In genomic region chr1:40178200-40178599, GRCh38 we compare ENCODE assay signal across 16 cellular contexts. TPM values are rescaled to one million over a fixed set of nuclear protein-coding genes. Genes with fewer than 3 reads are reported as not detected.
DNase-seq lines count a peak whose midpoint lies in the region; ATAC-seq and TF ChIP-seq lines count a peak whose summit lies in the region.
"Had no signal": no experiment of that assay in that cellular context is flagged by ENCODE, and none has a peak within 500 bp of the region (broad histone marks: within the 10 kb centered on the region; RNA-seq: fewer than 3 reads in every experiment).

No MANE protein-coding gene starts in this region.

- H3K4me3 Mint-ChIP-seq in activated CD4-positive, alpha-beta T cell treated with anti-CD3 and anti-CD28 coated beads for 36 hours = no peak overlapping the region
- H3K4me3 Mint-ChIP-seq in activated CD4-positive, alpha-beta T cell treated with anti-CD3 and anti-CD28 coated beads, Interleukin-2, amount 10 ng/mL, durations not matched to agents 7 days and 5 days = no peak overlapping the region
- peak overlapping the region; percentile 17 for H3K4me3 Mint-ChIP-seq in natural killer cell
- no peak overlapping the region for H3K4me3 Mint-ChIP-seq in natural killer cell treated with Interleukin-12 subunit alpha and Interleukin-12 subunit beta and Interleukin-15 and Interleukin-18, amount 100 ng/mL, for 72 hours
- H3K4me3 Mint-ChIP-seq in activated T-helper 1 cell treated with anti-CD3 and anti-CD28 coated beads, Interleukin-12 subunit alpha, Interleukin-12 subunit beta, Interleukin-2, Interleukin-4 antibody, amounts not matched to agents 30 ng/mL and 10 ng/mL and 1 ng/mL, durations not matched to agents 14 hours and 24 hours and 36 hours = no peak overlapping the region
- H3K4me3 Mint-ChIP-seq: H9 had no signal

- POLR2A ChIA-PET in activated CD4-positive, alpha-beta T cell treated with anti-CD3 and anti-CD28 coated beads for 36 hours (lab: Charles Lee) = interaction anchor here (0.5 to 0.6 kb wide), 2 partner anchors 9 to 86 kb away, joined by 3 to 7 read pairs; no protein-coding TSS in a partner anchor
- POLR2A ChIA-PET in activated CD4-positive, alpha-beta T cell treated with anti-CD3 and anti-CD28 coated beads, Interleukin-2, amount 10 ng/mL, durations not matched to agents 7 days and 5 days (lab: Charles Lee) = no interaction called here

- peaks cover 66% of the 10 kb centered on the region for H3K4me1 Mint-ChIP-seq in activated CD4-positive, alpha-beta T cell treated with anti-CD3 and anti-CD28 coated beads for 36 hours
- H3K4me1 Mint-ChIP-seq in activated CD4-positive, alpha-beta T cell treated with anti-CD3 and anti-CD28 coated beads, Interleukin-2, amount 10 ng/mL, durations not matched to agents 7 days and 5 days = peaks cover 47% of the 10 kb centered on the region
- H3K4me1 Mint-ChIP-seq in natural killer cell = peaks cover 43 to 58% of the 10 kb centered on the region in 2 donors
- peaks cover 44 to 47% of the 10 kb centered on the region in 2 donors for H3K4me1 Mint-ChIP-seq in natural killer cell treated with Interleukin-12 subunit alpha and Interleukin-12 subunit beta and Interleukin-15 and Interleukin-18, amount 100 ng/mL, for 72 hours (ENCODE audit: low read depth in 2 of 2)
- H3K4me1 Mint-ChIP-seq in activated T-helper 1 cell treated with anti-CD3 and anti-CD28 coated beads, Interleukin-12 subunit alpha, Interleukin-12 subunit beta, Interleukin-2, Interleukin-4 antibody, amounts not matched to agents 30 ng/mL and 10 ng/mL and 1 ng/mL, durations not matched to agents 14 hours and 24 hours and 36 hours (ENCODE audit: low read depth) = peaks cover 38% of the 10 kb centered on the region

- peaks cover 19% of the 10 kb centered on the region for H3K36me3 Mint-ChIP-seq in activated CD4-positive, alpha-beta T cell treated with anti-CD3 and anti-CD28 coated beads for 36 hours (ENCODE audit: low read depth)
- peaks cover 10% of the 10 kb centered on the region for H3K36me3 Mint-ChIP-seq in activated CD4-positive, alpha-beta T cell treated with anti-CD3 and anti-CD28 coated beads, Interleukin-2, amount 10 ng/mL, durations not matched to agents 7 days and 5 days (ENCODE audit: low read depth)
- no peaks in the 10 kb centered on the region for H3K36me3 Mint-ChIP-seq in natural killer cell
- no peaks in the 10 kb centered on the region for H3K36me3 Mint-ChIP-seq in natural killer cell treated with Interleukin-12 subunit alpha and Interleukin-12 subunit beta and Interleukin-15 and Interleukin-18, amount 100 ng/mL, for 72 hours
- peaks cover 15% of the 10 kb centered on the region for H3K36me3 Mint-ChIP-seq in activated T-helper 1 cell treated with anti-CD3 and anti-CD28 coated beads, Interleukin-12 subunit alpha, Interleukin-12 subunit beta, Interleukin-2, Interleukin-4 antibody, amounts not matched to agents 30 ng/mL and 10 ng/mL and 1 ng/mL, durations not matched to agents 14 hours and 24 hours and 36 hours (ENCODE audit: low read depth)

- no peaks in the 10 kb centered on the region for H3K27me3 Mint-ChIP-seq in activated CD4-positive, alpha-beta T cell treated with anti-CD3 and anti-CD28 coated beads for 36 hours
- no peaks in the 10 kb centered on the region for H3K27me3 Mint-ChIP-seq in activated CD4-positive, alpha-beta T cell treated with anti-CD3 and anti-CD28 coated beads, Interleukin-2, amount 10 ng/mL, durations not matched to agents 7 days and 5 days
- H3K27me3 Mint-ChIP-seq in natural killer cell (ENCODE audit: low read depth in 2 of 2) = no peaks in the 10 kb centered on the region
- no peaks in the 10 kb centered on the region for H3K27me3 Mint-ChIP-seq in natural killer cell treated with Interleukin-12 subunit alpha and Interleukin-12 subunit beta and Interleukin-15 and Interleukin-18, amount 100 ng/mL, for 72 hours
- H3K27me3 Mint-ChIP-seq in activated T-helper 1 cell treated with anti-CD3 and anti-CD28 coated beads, Interleukin-12 subunit alpha, Interleukin-12 subunit beta, Interleukin-2, Interleukin-4 antibody, amounts not matched to agents 30 ng/mL and 10 ng/mL and 1 ng/mL, durations not matched to agents 14 hours and 24 hours and 36 hours (ENCODE audit: insufficient read depth) = no peaks in the 10 kb centered on the region
- H3K27me3 Mint-ChIP-seq: CD4-positive, alpha-beta memory T cell had no signal

- CTCF ChIA-PET in activated CD4-positive, alpha-beta T cell treated with anti-CD3 and anti-CD28 coated beads for 36 hours (lab: Charles Lee) = interaction anchor here (0.8 kb wide), 1 partner anchor 9 kb away, joined by 3 read pairs; no protein-coding TSS in a partner anchor
- CTCF ChIA-PET in activated CD4-positive, alpha-beta T cell treated with anti-CD3 and anti-CD28 coated beads, Interleukin-2, amount 10 ng/mL, durations not matched to agents 7 days and 5 days (lab: Charles Lee) = interaction anchor here (0.6 to 1.6 kb wide), 4 partner anchors 10 to 104 kb away, joined by 3 to 6 read pairs (median 4); no protein-coding TSS in a partner anchor

- H3K9me3 Mint-ChIP-seq in activated CD4-positive, alpha-beta T cell treated with anti-CD3 and anti-CD28 coated beads for 36 hours (ENCODE audit: low read depth) = no peaks in the 10 kb centered on the region
- no peaks in the 10 kb centered on the region for H3K9me3 Mint-ChIP-seq in activated CD4-positive, alpha-beta T cell treated with anti-CD3 and anti-CD28 coated beads, Interleukin-2, amount 10 ng/mL, durations not matched to agents 7 days and 5 days
- H3K9me3 Mint-ChIP-seq in natural killer cell = no peaks in the 10 kb centered on the region
- H3K9me3 Mint-ChIP-seq in natural killer cell treated with Interleukin-12 subunit alpha and Interleukin-12 subunit beta and Interleukin-15 and Interleukin-18, amount 100 ng/mL, for 72 hours = no peaks in the 10 kb centered on the region
- no peaks in the 10 kb centered on the region for H3K9me3 Mint-ChIP-seq in activated T-helper 1 cell treated with anti-CD3 and anti-CD28 coated beads, Interleukin-12 subunit alpha, Interleukin-12 subunit beta, Interleukin-2, Interleukin-4 antibody, amounts not matched to agents 30 ng/mL and 10 ng/mL and 1 ng/mL, durations not matched to agents 14 hours and 24 hours and 36 hours
- H3K9me3 Mint-ChIP-seq: H9 had no signal

- H3K27ac Mint-ChIP-seq in activated CD4-positive, alpha-beta T cell treated with anti-CD3 and anti-CD28 coated beads for 36 hours = peak overlapping the region; percentile 3
- H3K27ac Mint-ChIP-seq in activated CD4-positive, alpha-beta T cell treated with anti-CD3 and anti-CD28 coated beads, Interleukin-2, amount 10 ng/mL, durations not matched to agents 7 days and 5 days = no peak overlapping the region
- peak overlapping the region; percentile 1 to 64 for H3K27ac Mint-ChIP-seq in natural killer cell
- H3K27ac Mint-ChIP-seq in natural killer cell treated with Interleukin-12 subunit alpha and Interleukin-12 subunit beta and Interleukin-15 and Interleukin-18, amount 100 ng/mL, for 72 hours = no peak overlapping the region
- peak overlapping the region; percentile 47 for H3K27ac Mint-ChIP-seq in activated T-helper 1 cell treated with anti-CD3 and anti-CD28 coated beads, Interleukin-12 subunit alpha, Interleukin-12 subunit beta, Interleukin-2, Interleukin-4 antibody, amounts not matched to agents 30 ng/mL and 10 ng/mL and 1 ng/mL, durations not matched to agents 14 hours and 24 hours and 36 hours
- H3K27ac Mint-ChIP-seq: H9 had no signal

- no peak for DNase-seq in activated CD4-positive, alpha-beta T cell treated with anti-CD3 and anti-CD28 coated beads for 36 hours
- no peak for DNase-seq in activated CD4-positive, alpha-beta T cell treated with anti-CD3 and anti-CD28 coated beads, Interleukin-2, amount 10 ng/mL, durations not matched to agents 7 days and 5 days
- DNase-seq in natural killer cell (no peak), posterior vena cava (ENCODE audit: low spot score) (no peak), DMS79 treated with DMSO at 0.1 percent for 48 hours (lab: John Stamatoyannopoulos, UW) (no peak)
- DNase-seq in natural killer cell treated with Interleukin-12 subunit alpha and Interleukin-12 subunit beta and Interleukin-15 and Interleukin-18, amount 100 ng/mL, for 72 hours (ENCODE audit: low spot score) = no peak
- no peak for DNase-seq in activated T-helper 1 cell treated with anti-CD3 and anti-CD28 coated beads, Interleukin-12 subunit alpha, Interleukin-12 subunit beta, Interleukin-2, Interleukin-4 antibody, amounts not matched to agents 30 ng/mL and 10 ng/mL and 1 ng/mL, durations not matched to agents 14 hours and 24 hours and 36 hours (ENCODE audit: low spot score)
- DNase-seq in stimulated activated CD4-positive, alpha-beta T cell treated with anti-CD3 and anti-CD28 coated beads, Interleukin-2, amount 100 ng/mL, for 24 hours = no peak
- DNase-seq: ACHN; CD4-positive, alpha-beta memory T cell; COR-L47; DMS153; DND-41; GDM1; GOT3; H9 had no signal

- intact Hi-C loops in activated CD4-positive, alpha-beta T cell treated with anti-CD3 and anti-CD28 coated beads for 36 hours (cut with DNase I, micrococcal nuclease) = no loop called here
- intact Hi-C loops in natural killer cell (cut with micrococcal nuclease) = no loop called here
- intact Hi-C loops in activated T-helper 1 cell treated with anti-CD3 and anti-CD28 coated beads, Interleukin-12 subunit alpha, Interleukin-12 subunit beta, Interleukin-2, Interleukin-4 antibody, amounts not matched to agents 30 ng/mL and 10 ng/mL and 1 ng/mL, durations not matched to agents 14 hours and 24 hours and 36 hours (cut with micrococcal nuclease) = no loop called here
- intact Hi-C loops in posterior vena cava (cut with DNase I) = no loop called here

- TF ChIP-seq CTCF in natural killer cell (IDR thresholded peaks at IDR 0.05) = no peak

- ATAC-seq in activated CD4-positive, alpha-beta T cell treated with anti-CD3 and anti-CD28 coated beads for 36 hours = no peak
- peak in 1 of 3 donors; percentile 52 for ATAC-seq in natural killer cell
- no peak for ATAC-seq in natural killer cell treated with Interleukin-12 subunit alpha and Interleukin-12 subunit beta and Interleukin-15 and Interleukin-18, amount 100 ng/mL, for 72 hours

RNA-seq across cellular contexts. Expression of gene RLF, which starts 17.0 kb away (rescaled TPM):
- total RNA-seq in activated CD4-positive, alpha-beta T cell treated with anti-CD3 and anti-CD28 coated beads for 36 hours = 10 to 100 TPM; 20.1 to 20.9 TPM
- 10 to 100 TPM; 19.2 to 21.6 TPM for total RNA-seq in activated CD4-positive, alpha-beta T cell treated with anti-CD3 and anti-CD28 coated beads, Interleukin-2, amount 10 ng/mL, durations not matched to agents 7 days and 5 days
- total RNA-seq in natural killer cell (10 to 100 TPM; 25.6 to 29.7 (median 26.7) TPM), posterior vena cava (10 to 100 TPM; 14.4 to 18.1 TPM)
- total RNA-seq in natural killer cell treated with Interleukin-12 subunit alpha and Interleukin-12 subunit beta and Interleukin-15 and Interleukin-18, amount 100 ng/mL, for 72 hours = 10 to 100 TPM; 19.5 to 24.5 TPM
- 18.2 and 19.9 TPM in 2 replicates for total RNA-seq in activated T-helper 1 cell treated with anti-CD3 and anti-CD28 coated beads, Interleukin-12 subunit alpha, Interleukin-12 subunit beta, Interleukin-2, Interleukin-4 antibody, amounts not matched to agents 30 ng/mL and 10 ng/mL and 1 ng/mL, durations not matched to agents 14 hours and 24 hours and 36 hours

Comparison
In these comparisons a context has a peak if more than half of its experiments do, and no peak if none do; other contexts are left out.
1. H3K27ac Mint-ChIP-seq: peak in activated CD4-positive, alpha-beta T cell treated with anti-CD3 and anti-CD28 coated beads for 36 hours (single experiment), natural killer cell (2 of 2) and activated T-helper 1 cell treated with anti-CD3 and anti-CD28 coated beads, Interleukin-12 subunit alpha, Interleukin-12 subunit beta, Interleukin-2, Interleukin-4 antibody, amounts not matched to agents 30 ng/mL and 10 ng/mL and 1 ng/mL, durations not matched to agents 14 hours and 24 hours and 36 hours (single experiment); none in activated CD4-positive, alpha-beta T cell treated with anti-CD3 and anti-CD28 coated beads, Interleukin-2, amount 10 ng/mL, durations not matched to agents 7 days and 5 days (single experiment) and natural killer cell treated with Interleukin-12 subunit alpha and Interleukin-12 subunit beta and Interleukin-15 and Interleukin-18, amount 100 ng/mL, for 72 hours (0 of 2).